2 cellular contexts compared by ENCODE assay signal in genomic region chr7:133082390-133082766, GRCh38.
A peak's percentile ranks its signal among the peaks of the same experiment; 100 is the strongest.
TF ChIP-seq lines count a peak whose summit lies in the region.

No MANE protein-coding gene starts in this region.

TF ChIP-seq in HepG2, 621 proteins besides CTCF, POLR2A, EP300 and RAD21 (continues in another document):
- TF ChIP-seq, protein P1, sequence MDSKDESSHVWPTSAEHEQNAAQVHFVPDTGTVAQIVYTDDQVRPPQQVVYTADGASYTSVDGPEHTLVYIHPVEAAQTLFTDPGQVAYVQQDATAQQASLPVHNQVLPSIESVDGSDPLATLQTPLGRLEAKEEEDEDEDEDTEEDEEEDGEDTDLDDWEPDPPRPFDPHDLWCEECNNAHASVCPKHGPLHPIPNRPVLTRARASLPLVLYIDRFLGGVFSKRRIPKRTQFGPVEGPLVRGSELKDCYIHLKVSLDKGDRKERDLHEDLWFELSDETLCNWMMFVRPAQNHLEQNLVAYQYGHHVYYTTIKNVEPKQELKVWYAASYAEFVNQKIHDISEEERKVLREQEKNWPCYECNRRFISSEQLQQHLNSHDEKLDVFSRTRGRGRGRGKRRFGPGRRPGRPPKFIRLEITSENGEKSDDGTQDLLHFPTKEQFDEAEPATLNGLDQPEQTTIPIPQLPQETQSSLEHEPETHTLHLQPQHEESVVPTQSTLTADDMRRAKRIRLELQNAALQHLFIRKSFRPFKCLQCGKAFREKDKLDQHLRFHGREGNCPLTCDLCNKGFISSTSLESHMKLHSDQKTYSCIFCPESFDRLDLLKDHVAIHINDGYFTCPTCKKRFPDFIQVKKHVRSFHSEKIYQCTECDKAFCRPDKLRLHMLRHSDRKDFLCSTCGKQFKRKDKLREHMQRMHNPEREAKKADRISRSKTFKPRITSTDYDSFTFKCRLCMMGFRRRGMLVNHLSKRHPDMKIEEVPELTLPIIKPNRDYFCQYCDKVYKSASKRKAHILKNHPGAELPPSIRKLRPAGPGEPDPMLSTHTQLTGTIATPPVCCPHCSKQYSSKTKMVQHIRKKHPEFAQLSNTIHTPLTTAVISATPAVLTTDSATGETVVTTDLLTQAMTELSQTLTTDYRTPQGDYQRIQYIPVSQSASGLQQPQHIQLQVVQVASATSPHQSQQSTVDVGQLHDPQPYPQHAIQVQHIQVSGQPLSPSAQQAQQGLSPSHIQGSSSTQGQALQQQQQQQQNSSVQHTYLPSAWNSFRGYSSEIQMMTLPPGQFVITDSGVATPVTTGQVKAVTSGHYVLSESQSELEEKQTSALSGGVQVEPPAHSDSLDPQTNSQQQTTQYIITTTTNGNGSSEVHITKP (CRISPR knock-in tag; IDR thresholded peaks at IDR 0.05; ENCODE audit: low read depth) = no peak
- TF ChIP-seq SIN3B (IDR thresholded peaks at IDR 0.05; ENCODE audit: low read length) = no peak
- TF ChIP-seq E2F5 (CRISPR knock-in tag; conservative IDR thresholded peaks at IDR 0.05) = no peak
- no peak for TF ChIP-seq ZMYM2 (CRISPR knock-in tag; IDR thresholded peaks at IDR 0.05)
- TF ChIP-seq, protein P2, sequence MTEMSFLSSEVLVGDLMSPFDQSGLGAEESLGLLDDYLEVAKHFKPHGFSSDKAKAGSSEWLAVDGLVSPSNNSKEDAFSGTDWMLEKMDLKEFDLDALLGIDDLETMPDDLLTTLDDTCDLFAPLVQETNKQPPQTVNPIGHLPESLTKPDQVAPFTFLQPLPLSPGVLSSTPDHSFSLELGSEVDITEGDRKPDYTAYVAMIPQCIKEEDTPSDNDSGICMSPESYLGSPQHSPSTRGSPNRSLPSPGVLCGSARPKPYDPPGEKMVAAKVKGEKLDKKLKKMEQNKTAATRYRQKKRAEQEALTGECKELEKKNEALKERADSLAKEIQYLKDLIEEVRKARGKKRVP (CRISPR knock-in tag; IDR thresholded peaks at IDR 0.05) = 0 out of 4 replicates have a peak, but pooled peaks of 1 of the 2 experiments have one; percentile 10
- TF ChIP-seq, protein P3, sequence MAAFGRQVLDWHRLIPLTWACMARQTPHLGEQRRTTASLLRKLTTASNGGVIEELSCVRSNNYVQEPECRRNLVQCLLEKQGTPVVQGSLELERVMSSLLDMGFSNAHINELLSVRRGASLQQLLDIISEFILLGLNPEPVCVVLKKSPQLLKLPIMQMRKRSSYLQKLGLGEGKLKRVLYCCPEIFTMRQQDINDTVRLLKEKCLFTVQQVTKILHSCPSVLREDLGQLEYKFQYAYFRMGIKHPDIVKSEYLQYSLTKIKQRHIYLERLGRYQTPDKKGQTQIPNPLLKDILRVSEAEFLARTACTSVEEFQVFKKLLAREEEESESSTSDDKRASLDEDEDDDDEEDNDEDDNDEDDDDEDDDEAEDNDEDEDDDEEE (CRISPR knock-in tag; IDR thresholded peaks at IDR 0.05) = no peak
- TF ChIP-seq ZNF230 (CRISPR knock-in tag; IDR thresholded peaks at IDR 0.05) = no peak
- no peak for TF ChIP-seq ZNF780A (CRISPR knock-in tag; IDR thresholded peaks at IDR 0.05)
- TF ChIP-seq DNMT3B (CRISPR knock-in tag; conservative IDR thresholded peaks at IDR 0.05) = no peak
- TF ChIP-seq, protein P4, sequence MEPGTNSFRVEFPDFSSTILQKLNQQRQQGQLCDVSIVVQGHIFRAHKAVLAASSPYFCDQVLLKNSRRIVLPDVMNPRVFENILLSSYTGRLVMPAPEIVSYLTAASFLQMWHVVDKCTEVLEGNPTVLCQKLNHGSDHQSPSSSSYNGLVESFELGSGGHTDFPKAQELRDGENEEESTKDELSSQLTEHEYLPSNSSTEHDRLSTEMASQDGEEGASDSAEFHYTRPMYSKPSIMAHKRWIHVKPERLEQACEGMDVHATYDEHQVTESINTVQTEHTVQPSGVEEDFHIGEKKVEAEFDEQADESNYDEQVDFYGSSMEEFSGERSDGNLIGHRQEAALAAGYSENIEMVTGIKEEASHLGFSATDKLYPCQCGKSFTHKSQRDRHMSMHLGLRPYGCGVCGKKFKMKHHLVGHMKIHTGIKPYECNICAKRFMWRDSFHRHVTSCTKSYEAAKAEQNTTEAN (CRISPR knock-in tag; conservative IDR thresholded peaks at IDR 0.05) = 0 out of 2 replicates have a peak, but pooled peaks have one; percentile 10
- no peak for TF ChIP-seq MBD4 (IDR thresholded peaks at IDR 0.05; ENCODE audit: borderline replicate concordance, low read length)
- TF ChIP-seq U2AF1 (optimal IDR thresholded peaks at IDR 0.05; ENCODE audit: low read depth, low read length) = no peak
- TF ChIP-seq FOXC1 (CRISPR knock-in tag; IDR thresholded peaks at IDR 0.05; ENCODE audit: borderline replicate concordance) = no peak
- TF ChIP-seq THAP11 (CRISPR knock-in tag; IDR thresholded peaks at IDR 0.05) = peak; percentile 43; the same call in 1 of the 2 replicates
- TF ChIP-seq ZNF441 (CRISPR knock-in tag; IDR thresholded peaks at IDR 0.05; ENCODE audit: borderline replicate concordance) = no peak
- no peak for TF ChIP-seq TCF7 (IDR thresholded peaks at IDR 0.05; ENCODE audit: low read depth)
- no peak for TF ChIP-seq ZNF629 (CRISPR knock-in tag; conservative IDR thresholded peaks at IDR 0.05)
- TF ChIP-seq ARNT (IDR thresholded peaks at IDR 0.05) = no peak
- TF ChIP-seq WIZ (CRISPR knock-in tag; IDR thresholded peaks at IDR 0.05) = 0 out of 2 replicates have a peak, but pooled peaks have one; percentile 52

TF ChIP-seq in WTC11, 78 proteins besides CTCF, POLR2A, EP300 and RAD21 (continued from another document):
- TF ChIP-seq, protein P5, sequence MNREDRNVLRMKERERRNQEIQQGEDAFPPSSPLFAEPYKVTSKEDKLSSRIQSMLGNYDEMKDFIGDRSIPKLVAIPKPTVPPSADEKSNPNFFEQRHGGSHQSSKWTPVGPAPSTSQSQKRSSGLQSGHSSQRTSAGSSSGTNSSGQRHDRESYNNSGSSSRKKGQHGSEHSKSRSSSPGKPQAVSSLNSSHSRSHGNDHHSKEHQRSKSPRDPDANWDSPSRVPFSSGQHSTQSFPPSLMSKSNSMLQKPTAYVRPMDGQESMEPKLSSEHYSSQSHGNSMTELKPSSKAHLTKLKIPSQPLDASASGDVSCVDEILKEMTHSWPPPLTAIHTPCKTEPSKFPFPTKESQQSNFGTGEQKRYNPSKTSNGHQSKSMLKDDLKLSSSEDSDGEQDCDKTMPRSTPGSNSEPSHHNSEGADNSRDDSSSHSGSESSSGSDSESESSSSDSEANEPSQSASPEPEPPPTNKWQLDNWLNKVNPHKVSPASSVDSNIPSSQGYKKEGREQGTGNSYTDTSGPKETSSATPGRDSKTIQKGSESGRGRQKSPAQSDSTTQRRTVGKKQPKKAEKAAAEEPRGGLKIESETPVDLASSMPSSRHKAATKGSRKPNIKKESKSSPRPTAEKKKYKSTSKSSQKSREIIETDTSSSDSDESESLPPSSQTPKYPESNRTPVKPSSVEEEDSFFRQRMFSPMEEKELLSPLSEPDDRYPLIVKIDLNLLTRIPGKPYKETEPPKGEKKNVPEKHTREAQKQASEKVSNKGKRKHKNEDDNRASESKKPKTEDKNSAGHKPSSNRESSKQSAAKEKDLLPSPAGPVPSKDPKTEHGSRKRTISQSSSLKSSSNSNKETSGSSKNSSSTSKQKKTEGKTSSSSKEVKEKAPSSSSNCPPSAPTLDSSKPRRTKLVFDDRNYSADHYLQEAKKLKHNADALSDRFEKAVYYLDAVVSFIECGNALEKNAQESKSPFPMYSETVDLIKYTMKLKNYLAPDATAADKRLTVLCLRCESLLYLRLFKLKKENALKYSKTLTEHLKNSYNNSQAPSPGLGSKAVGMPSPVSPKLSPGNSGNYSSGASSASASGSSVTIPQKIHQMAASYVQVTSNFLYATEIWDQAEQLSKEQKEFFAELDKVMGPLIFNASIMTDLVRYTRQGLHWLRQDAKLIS (CRISPR knock-in tag; IDR thresholded peaks at IDR 0.05; ENCODE audit: borderline replicate concordance) = no peak
- TF ChIP-seq ESRRA (CRISPR knock-in tag; IDR thresholded peaks at IDR 0.05; ENCODE audit: borderline replicate concordance) (no peak), CDX4 (CRISPR knock-in tag; IDR thresholded peaks at IDR 0.05; ENCODE audit: borderline replicate concordance) (no peak), ZBTB21 (CRISPR knock-in tag; IDR thresholded peaks at IDR 0.05; ENCODE audit: borderline replicate concordance) (no peak), RELA (CRISPR knock-in tag; IDR thresholded peaks at IDR 0.05; ENCODE audit: borderline replicate concordance) (no peak), ELF4 (CRISPR knock-in tag; IDR thresholded peaks at IDR 0.05; ENCODE audit: low read depth) (no peak), SMAD3 (CRISPR knock-in tag; IDR thresholded peaks at IDR 0.05; ENCODE audit: borderline replicate concordance) (no peak), TCF7 (CRISPR knock-in tag; IDR thresholded peaks at IDR 0.05; ENCODE audit: low read depth) (no peak), CREM (CRISPR knock-in tag; IDR thresholded peaks at IDR 0.05) (no peak), NFE2L1 (CRISPR knock-in tag; IDR thresholded peaks at IDR 0.05) (no peak), NFYB (CRISPR knock-in tag; conservative IDR thresholded peaks at IDR 0.05; ENCODE audit: low read depth) (no peak), PREB (CRISPR knock-in tag; IDR thresholded peaks at IDR 0.05; ENCODE audit: borderline replicate concordance) (no peak), FOXP4 (CRISPR knock-in tag; IDR thresholded peaks at IDR 0.05) (no peak)
- TF ChIP-seq, protein P6, sequence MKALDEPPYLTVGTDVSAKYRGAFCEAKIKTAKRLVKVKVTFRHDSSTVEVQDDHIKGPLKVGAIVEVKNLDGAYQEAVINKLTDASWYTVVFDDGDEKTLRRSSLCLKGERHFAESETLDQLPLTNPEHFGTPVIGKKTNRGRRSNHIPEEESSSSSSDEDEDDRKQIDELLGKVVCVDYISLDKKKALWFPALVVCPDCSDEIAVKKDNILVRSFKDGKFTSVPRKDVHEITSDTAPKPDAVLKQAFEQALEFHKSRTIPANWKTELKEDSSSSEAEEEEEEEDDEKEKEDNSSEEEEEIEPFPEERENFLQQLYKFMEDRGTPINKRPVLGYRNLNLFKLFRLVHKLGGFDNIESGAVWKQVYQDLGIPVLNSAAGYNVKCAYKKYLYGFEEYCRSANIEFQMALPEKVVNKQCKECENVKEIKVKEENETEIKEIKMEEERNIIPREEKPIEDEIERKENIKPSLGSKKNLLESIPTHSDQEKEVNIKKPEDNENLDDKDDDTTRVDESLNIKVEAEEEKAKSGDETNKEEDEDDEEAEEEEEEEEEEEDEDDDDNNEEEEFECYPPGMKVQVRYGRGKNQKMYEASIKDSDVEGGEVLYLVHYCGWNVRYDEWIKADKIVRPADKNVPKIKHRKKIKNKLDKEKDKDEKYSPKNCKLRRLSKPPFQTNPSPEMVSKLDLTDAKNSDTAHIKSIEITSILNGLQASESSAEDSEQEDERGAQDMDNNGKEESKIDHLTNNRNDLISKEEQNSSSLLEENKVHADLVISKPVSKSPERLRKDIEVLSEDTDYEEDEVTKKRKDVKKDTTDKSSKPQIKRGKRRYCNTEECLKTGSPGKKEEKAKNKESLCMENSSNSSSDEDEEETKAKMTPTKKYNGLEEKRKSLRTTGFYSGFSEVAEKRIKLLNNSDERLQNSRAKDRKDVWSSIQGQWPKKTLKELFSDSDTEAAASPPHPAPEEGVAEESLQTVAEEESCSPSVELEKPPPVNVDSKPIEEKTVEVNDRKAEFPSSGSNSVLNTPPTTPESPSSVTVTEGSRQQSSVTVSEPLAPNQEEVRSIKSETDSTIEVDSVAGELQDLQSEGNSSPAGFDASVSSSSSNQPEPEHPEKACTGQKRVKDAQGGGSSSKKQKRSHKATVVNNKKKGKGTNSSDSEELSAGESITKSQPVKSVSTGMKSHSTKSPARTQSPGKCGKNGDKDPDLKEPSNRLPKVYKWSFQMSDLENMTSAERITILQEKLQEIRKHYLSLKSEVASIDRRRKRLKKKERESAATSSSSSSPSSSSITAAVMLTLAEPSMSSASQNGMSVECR (CRISPR knock-in tag; IDR thresholded peaks at IDR 0.05; ENCODE audit: borderline replicate concordance) = no peak
